In genomic region chr16:81518439-81518757, GRCh38 we compare ENCODE assay signal across 26 cellular contexts.
DNase-seq lines count a peak whose midpoint lies in the region; ATAC-seq, FAIRE-seq and TF ChIP-seq lines count a peak whose summit lies in the region.
"Had no signal": no experiment of that assay in that cellular context is flagged by ENCODE, and none has a peak within 500 bp of the region (broad histone marks: within the 10 kb centered on the region; RNA-seq: fewer than 3 reads in every experiment).

No MANE protein-coding gene starts in this region.

- ATAC-seq in heart left ventricle (peak in 1 of 4 donors; percentile 18), left ventricle myocardium superior (no peak), GM19463 (IDR thresholded peaks at IDR 0.05; ENCODE audit: unreplicated experiment) (no peak)
- ATAC-seq: activated CD8-positive, alpha-beta memory T cell treated with anti-CD3 and anti-CD28 coated beads, Interleukin-2, amount 10 ng/mL, durations not matched to agents 7 days and 5 days; activated T-cell treated with anti-CD3 and anti-CD28 coated beads, Interleukin-2, amount 50 U/mL, for 72 hours; foreskin keratinocyte; left lung; psoas muscle had no signal

- no peak overlapping the region for H3K4me3 Mint-ChIP-seq in astrocyte (ENCODE audit: unreplicated experiment)
- H3K4me3 Mint-ChIP-seq: activated CD8-positive, alpha-beta memory T cell treated with anti-CD3 and anti-CD28 coated beads, Interleukin-2, amount 10 ng/mL, durations not matched to agents 7 days and 5 days; activated naive CD4-positive, alpha-beta T cell treated with anti-CD3 and anti-CD28 coated beads for 36 hours; activated T-cell treated with anti-CD3 and anti-CD28 coated beads, Interleukin-2, amount 50 U/mL, for 72 hours had no signal

- H2AFZ ChIP-seq in astrocyte (ENCODE audit: low read depth, low read length), result no peak overlapping the region

- TF ChIP-seq CTCF in heart left ventricle (IDR thresholded peaks at IDR 0.05), result no peak
- TF ChIP-seq CTCF in astrocyte (IDR thresholded peaks at IDR 0.05; ENCODE audit: insufficient read depth, low read depth, low read length), result no peak
- no peak for TF ChIP-seq CTCF in kidney (IDR thresholded peaks at IDR 0.05; ENCODE audit: borderline replicate concordance, extremely low read depth, insufficient read depth)
- no peak for TF ChIP-seq CTCF in spleen (IDR thresholded peaks at IDR 0.05 in 8 of 11, conservative IDR thresholded peaks at IDR 0.05 in 3 of 11)
- TF ChIP-seq CTCF in GM13976 (IDR thresholded peaks at IDR 0.05; ENCODE audit: borderline replicate concordance, control extremely low read depth, extremely low read depth, insufficient read depth, missing control alignments), result no peak
- TF ChIP-seq CTCF in ovary (IDR thresholded peaks at IDR 0.05), result no peak

- H3K79me2 ChIP-seq in astrocyte (ENCODE audit: insufficient read depth, low read length), result peaks cover 81% of the 10 kb centered on the region

- H3K27me3 Mint-ChIP-seq in astrocyte (ENCODE audit: low read depth, unreplicated experiment), result no peaks in the 10 kb centered on the region
- H3K27me3 Mint-ChIP-seq: activated CD8-positive, alpha-beta memory T cell treated with anti-CD3 and anti-CD28 coated beads, Interleukin-2, amount 10 ng/mL, durations not matched to agents 7 days and 5 days had no signal

- H3K27me3 ChIP-seq in heart left ventricle, result no peaks in the 10 kb centered on the region
- no peaks in the 10 kb centered on the region for H3K27me3 ChIP-seq in astrocyte (ENCODE audit: insufficient read depth, low read length)
- H3K27me3 ChIP-seq in spleen (replicated peaks in 1 of 7), result no peaks in the 10 kb centered on the region
- H3K27me3 ChIP-seq in ovary, result no peaks in the 10 kb centered on the region
- H3K27me3 ChIP-seq: foreskin keratinocyte, left lung had no signal

- peak overlapping the region; percentile 73 for H3K4me2 ChIP-seq in astrocyte (ENCODE audit: low read length)

- H3K9me3 Mint-ChIP-seq in astrocyte (ENCODE audit: unreplicated experiment), result peaks cover 8% of the 10 kb centered on the region
- H3K9me3 Mint-ChIP-seq: activated naive CD4-positive, alpha-beta T cell treated with anti-CD3 and anti-CD28 coated beads for 36 hours; activated T-cell treated with anti-CD3 and anti-CD28 coated beads, Interleukin-2, amount 50 U/mL, for 72 hours had no signal

- H3K36me3 ChIP-seq in heart left ventricle, result peaks cover 0 to 3% (median 0%) of the 10 kb centered on the region in 9 donors
- H3K36me3 ChIP-seq in astrocyte (ENCODE audit: insufficient read depth, low read length), result no peaks in the 10 kb centered on the region
- peaks cover 0 to 2% of the 10 kb centered on the region in 2 donors for H3K36me3 ChIP-seq in kidney (ENCODE audit: control insufficient read depth in 1 of 2, insufficient read depth in 2 of 2, low read length in 2 of 2)
- peaks cover 0 to 36% (median 1%) of the 10 kb centered on the region in 6 donors for H3K36me3 ChIP-seq in spleen
- no peaks in the 10 kb centered on the region for H3K36me3 ChIP-seq in ovary
- H3K36me3 ChIP-seq: HAP-1 had no signal

- intact Hi-C loops in heart left ventricle (cut with DNase I), result no loop called here
- intact Hi-C loops in left ventricle myocardium superior (cut with micrococcal nuclease), result no loop called here
- intact Hi-C loops in kidney (cut with DNase I), result no loop called here
- intact Hi-C loops in spleen (cut with DNase I; ENCODE audit: low total_unique reads), result loop anchor here (10.0 kb wide), 1 partner anchor 54 kb away; no protein-coding TSS in a partner anchor
- intact Hi-C loops in ovary (cut with DNase I), result no loop called here

- DNase-seq in heart left ventricle (no peak), left ventricle myocardium superior (no peak), astrocyte (ENCODE audit: low read depth) (no peak), kidney (no peak), spleen (peak; percentile 79), GM13976 (ENCODE audit: low spot score) (no peak), ovary (no peak)
- DNase-seq: activated CD8-positive, alpha-beta memory T cell treated with anti-CD3 and anti-CD28 coated beads, Interleukin-2, amount 10 ng/mL, durations not matched to agents 7 days and 5 days; activated naive CD4-positive, alpha-beta T cell treated with anti-CD3 and anti-CD28 coated beads for 36 hours; activated T-cell treated with anti-CD3 and anti-CD28 coated beads, Interleukin-2, amount 50 U/mL, for 72 hours; COR-L47; foreskin keratinocyte; hippocampal formation; left lung; NCI-H1694; NCI-H510A treated with DMSO at 0.1 percent for 48 hours; small intestine; stimulated activated CD4-positive, alpha-beta T cell treated with anti-CD3 and anti-CD28 coated beads, Interleukin-2, amount 100 ng/mL, for 24 hours; substantia nigra; T-helper 1 cell had no signal

- peak overlapping the region; percentile 28 for H3K9ac ChIP-seq in astrocyte (ENCODE audit: low read length)
- peak overlapping the region in 1 of 2 donors; percentile 4 for H3K9ac ChIP-seq in kidney (ENCODE audit: low read length in 2 of 2)

- WGBS in heart left ventricle, 4 donors, result 61 to 91% (median 65%) methylated on average over 7 to 8 of the region's 8 CpGs
- 38 to 66% (median 53%) methylated on average over 8 of the region's 8 CpGs for WGBS in spleen, 5 donors
- WGBS in ovary, 3 donors, result 60 to 70% (median 70%) methylated on average over 8 of the region's 8 CpGs

- H3K4me3 ChIP-seq in heart left ventricle, result peak overlapping the region in 3 of 12 donors; percentile 3 to 33 (median 19)
- no peak overlapping the region for H3K4me3 ChIP-seq in astrocyte (ENCODE audit: insufficient read depth, low read depth, low read length)
- no peak overlapping the region for H3K4me3 ChIP-seq in kidney (ENCODE audit: low read length in 2 of 2)
- no peak overlapping the region for H3K4me3 ChIP-seq in spleen
- no peak overlapping the region for H3K4me3 ChIP-seq in ovary
- H3K4me3 ChIP-seq: HAP-1, left lung, psoas muscle had no signal

- H3K9me3 ChIP-seq in heart left ventricle (no peaks in the 10 kb centered on the region), astrocyte (ENCODE audit: insufficient read depth, low read depth, low read length) (no peaks in the 10 kb centered on the region), kidney (ENCODE audit: control insufficient read depth in 1 of 2, low read length in 2 of 2) (no peaks in the 10 kb centered on the region), spleen (no peaks in the 10 kb centered on the region), ovary (no peaks in the 10 kb centered on the region)
- H3K9me3 ChIP-seq: HAP-1, left lung, psoas muscle had no signal

- no peak for TF ChIP-seq EP300 in ovary (IDR thresholded peaks at IDR 0.05)

- TF ChIP-seq POLR2A in heart left ventricle (IDR thresholded peaks at IDR 0.05), result no peak
- TF ChIP-seq POLR2A in spleen (IDR thresholded peaks at IDR 0.05), result no peak
- no peak for TF ChIP-seq POLR2A in ovary (IDR thresholded peaks at IDR 0.05)

- H3K4me1 ChIP-seq in heart left ventricle, result peaks cover 0 to 70% (median 24%) of the 10 kb centered on the region in 12 donors
- peaks cover 21% of the 10 kb centered on the region for H3K4me1 ChIP-seq in astrocyte (ENCODE audit: insufficient read depth, low read length)
- H3K4me1 ChIP-seq in kidney (ENCODE audit: control insufficient read depth in 1 of 2, insufficient read depth in 1 of 2, low read depth in 1 of 2, low read length in 2 of 2), result peaks cover 24 to 36% of the 10 kb centered on the region in 2 donors
- H3K4me1 ChIP-seq in spleen, result peaks cover 10 to 93% (median 61%) of the 10 kb centered on the region in 6 donors
- H3K4me1 ChIP-seq in ovary (ENCODE audit: insufficient read depth), result peaks cover 12% of the 10 kb centered on the region
- H3K4me1 ChIP-seq: HAP-1 had no signal

- peak overlapping the region in 9 of 12 donors; percentile 18 to 81 (median 53) for H3K27ac ChIP-seq in heart left ventricle
- H3K27ac ChIP-seq in astrocyte (ENCODE audit: low read depth, low read length), result peak overlapping the region; percentile 37
- peak overlapping the region; percentile 6 to 43 for H3K27ac ChIP-seq in kidney (ENCODE audit: low read depth in 2 of 2, low read length in 2 of 2)
- peak overlapping the region in 7 of 8 donors; percentile 23 to 79 (median 72) for H3K27ac ChIP-seq in spleen
- H3K27ac ChIP-seq in ovary, result no peak overlapping the region
- H3K27ac ChIP-seq: HL-60, psoas muscle had no signal

- peaks cover 19% of the 10 kb centered on the region for H3K36me3 Mint-ChIP-seq in astrocyte (ENCODE audit: low read depth, unreplicated experiment)

- H3K27ac Mint-ChIP-seq in astrocyte (ENCODE audit: unreplicated experiment), result no peak overlapping the region
- H3K27ac Mint-ChIP-seq: activated naive CD4-positive, alpha-beta T cell treated with anti-CD3 and anti-CD28 coated beads for 36 hours; activated T-cell treated with anti-CD3 and anti-CD28 coated beads, Interleukin-2, amount 50 U/mL, for 72 hours had no signal

- H3K4me1 Mint-ChIP-seq in astrocyte (ENCODE audit: low read depth, unreplicated experiment), result peaks cover 20% of the 10 kb centered on the region

- in situ Hi-C loops in GM13976 (cut with MboI; ENCODE audit: low sequenced_read_pairs, unreplicated experiment), result no loop called here

- FAIRE-seq in astrocyte (lab: Jason Lieb, UNC) (no peak), kidney (lab: Jason Lieb, UNC) (no peak)
- FAIRE-seq: A204.1, RCC 7860, small intestine had no signal

- peaks cover 59% of the 10 kb centered on the region for H4K20me1 ChIP-seq in astrocyte (ENCODE audit: insufficient read depth, low read length)

Comparison
In these comparisons a context has a peak if more than half of its experiments do, and no peak if none do; other contexts are left out.
1. H3K27ac ChIP-seq: peak in heart left ventricle (9 of 12), astrocyte (single experiment), kidney (2 of 2) and spleen (7 of 8); none in ovary (0 of 2).